ENCODE assay signal across 1 cellular context in genomic region chr19:752652-753517, GRCh38.
TF ChIP-seq lines count a peak whose summit lies in the region.

No MANE protein-coding gene starts in this region.

TF ChIP-seq in A549, 52 proteins besides CTCF, POLR2A, EP300 and RAD21 (continued from another document):
- TF ChIP-seq ZSCAN20 (CRISPR knock-in tag; IDR thresholded peaks at IDR 0.05) (0 out of 2 replicates have a peak, but pooled peaks have one; percentile 6), RCOR1 (IDR thresholded peaks at IDR 0.05; ENCODE audit: low read depth, low read length) (no peak), HOXA7 (CRISPR knock-in tag; IDR thresholded peaks at IDR 0.05) (0 out of 2 replicates have a peak, but pooled peaks have one; percentile 57), GATA3 (IDR thresholded peaks at IDR 0.05; ENCODE audit: borderline replicate concordance) (peak; percentile 97)
